Comparison of ENCODE assay signal across 1 cellular context in the genomic region with DNA sequence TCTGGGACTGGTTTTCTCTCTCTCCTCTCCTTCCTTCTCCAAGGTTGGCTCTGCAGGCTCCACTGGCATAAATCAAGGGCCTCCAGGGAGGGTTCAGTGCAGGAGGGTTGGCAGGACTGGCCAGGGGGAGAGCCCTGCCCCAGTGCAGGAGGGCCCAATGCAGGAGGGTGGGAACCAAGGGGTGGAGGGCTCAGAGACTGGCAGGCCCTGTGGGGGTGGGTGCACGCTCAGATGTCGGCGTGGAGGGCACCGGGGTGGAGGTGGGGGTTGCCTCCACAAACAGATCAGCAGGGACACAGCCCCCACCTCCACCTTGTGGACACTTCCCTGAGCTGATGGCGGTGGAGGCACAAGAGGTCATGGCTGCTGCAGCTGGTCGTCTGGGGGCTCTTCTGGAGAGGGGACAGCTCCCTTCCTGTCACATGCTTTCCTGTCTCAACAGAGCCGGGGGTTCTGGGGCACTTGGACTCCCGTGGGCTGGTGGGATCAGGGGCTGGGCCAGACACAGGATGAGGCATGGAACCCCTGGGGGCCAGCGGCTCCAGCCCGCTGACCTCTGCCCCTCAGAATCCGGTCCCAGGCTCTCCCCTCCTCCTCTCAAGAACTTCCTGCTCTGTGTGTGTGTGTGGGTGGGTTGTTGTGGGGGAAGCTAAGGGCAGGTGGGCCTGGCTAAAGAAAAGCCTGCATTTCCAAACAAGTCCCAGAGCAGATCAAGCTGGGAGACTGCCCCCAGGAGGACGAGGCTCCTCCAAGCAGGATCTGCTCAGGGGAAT.
TF ChIP-seq lines count a peak whose summit lies in the region.

No MANE protein-coding gene starts in this region.

TF ChIP-seq in HepG2, 621 proteins besides CTCF, POLR2A, EP300 and RAD21 (continued from another document and continues in another):
- TF ChIP-seq, protein P1, sequence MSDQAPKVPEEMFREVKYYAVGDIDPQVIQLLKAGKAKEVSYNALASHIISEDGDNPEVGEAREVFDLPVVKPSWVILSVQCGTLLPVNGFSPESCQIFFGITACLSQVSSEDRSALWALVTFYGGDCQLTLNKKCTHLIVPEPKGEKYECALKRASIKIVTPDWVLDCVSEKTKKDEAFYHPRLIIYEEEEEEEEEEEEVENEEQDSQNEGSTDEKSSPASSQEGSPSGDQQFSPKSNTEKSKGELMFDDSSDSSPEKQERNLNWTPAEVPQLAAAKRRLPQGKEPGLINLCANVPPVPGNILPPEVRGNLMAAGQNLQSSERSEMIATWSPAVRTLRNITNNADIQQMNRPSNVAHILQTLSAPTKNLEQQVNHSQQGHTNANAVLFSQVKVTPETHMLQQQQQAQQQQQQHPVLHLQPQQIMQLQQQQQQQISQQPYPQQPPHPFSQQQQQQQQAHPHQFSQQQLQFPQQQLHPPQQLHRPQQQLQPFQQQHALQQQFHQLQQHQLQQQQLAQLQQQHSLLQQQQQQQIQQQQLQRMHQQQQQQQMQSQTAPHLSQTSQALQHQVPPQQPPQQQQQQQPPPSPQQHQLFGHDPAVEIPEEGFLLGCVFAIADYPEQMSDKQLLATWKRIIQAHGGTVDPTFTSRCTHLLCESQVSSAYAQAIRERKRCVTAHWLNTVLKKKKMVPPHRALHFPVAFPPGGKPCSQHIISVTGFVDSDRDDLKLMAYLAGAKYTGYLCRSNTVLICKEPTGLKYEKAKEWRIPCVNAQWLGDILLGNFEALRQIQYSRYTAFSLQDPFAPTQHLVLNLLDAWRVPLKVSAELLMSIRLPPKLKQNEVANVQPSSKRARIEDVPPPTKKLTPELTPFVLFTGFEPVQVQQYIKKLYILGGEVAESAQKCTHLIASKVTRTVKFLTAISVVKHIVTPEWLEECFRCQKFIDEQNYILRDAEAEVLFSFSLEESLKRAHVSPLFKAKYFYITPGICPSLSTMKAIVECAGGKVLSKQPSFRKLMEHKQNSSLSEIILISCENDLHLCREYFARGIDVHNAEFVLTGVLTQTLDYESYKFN (CRISPR knock-in tag; conservative IDR thresholded peaks at IDR 0.05), result peak; percentile 85
- TF ChIP-seq ZNF12 (CRISPR knock-in tag; IDR thresholded peaks at IDR 0.05) (no peak), PHF21A (CRISPR knock-in tag; IDR thresholded peaks at IDR 0.05) (peak; percentile 95), REXO4 (CRISPR knock-in tag; IDR thresholded peaks at IDR 0.05; ENCODE audit: borderline replicate concordance) (no peak), ZNF589 (CRISPR knock-in tag; conservative IDR thresholded peaks at IDR 0.05) (no peak), ZNF205 (CRISPR knock-in tag; IDR thresholded peaks at IDR 0.05) (peak; percentile 64; the same call in 1 of the 2 replicates), ZNF501 (CRISPR knock-in tag; IDR thresholded peaks at IDR 0.05) (no peak; the same call in 1 of the 2 replicates), SNAI1 (CRISPR knock-in tag; IDR thresholded peaks at IDR 0.05; ENCODE audit: borderline replicate concordance) (no peak), HDAC2 (CRISPR knock-in tag; IDR thresholded peaks at IDR 0.05) (peak; percentile 88), FOXO1 (CRISPR knock-in tag; IDR thresholded peaks at IDR 0.05) (peak; percentile 77), ZFYVE20 (CRISPR knock-in tag; IDR thresholded peaks at IDR 0.05; ENCODE audit: borderline replicate concordance, low read depth) (no peak), THYN1 (CRISPR knock-in tag; IDR thresholded peaks at IDR 0.05; ENCODE audit: borderline replicate concordance, low read depth) (peak; percentile 46; the same call in 1 of the 2 replicates), ZMYM4 (CRISPR knock-in tag; IDR thresholded peaks at IDR 0.05) (no peak), ZNF775 (CRISPR knock-in tag; IDR thresholded peaks at IDR 0.05; ENCODE audit: borderline replicate concordance) (no peak), MTA3 (CRISPR knock-in tag; IDR thresholded peaks at IDR 0.05) (no peak), ZSCAN22 (CRISPR knock-in tag; IDR thresholded peaks at IDR 0.05) (no peak), ZFX (CRISPR knock-in tag; IDR thresholded peaks at IDR 0.05; ENCODE audit: low read depth) (peak; percentile 25), NKX3-1 (CRISPR knock-in tag; IDR thresholded peaks at IDR 0.05) (no peak), HNF4A (CRISPR knock-in tag; IDR thresholded peaks at IDR 0.05) (no peak; the same call in 1 of the 2 replicates)
- TF ChIP-seq, protein P2, sequence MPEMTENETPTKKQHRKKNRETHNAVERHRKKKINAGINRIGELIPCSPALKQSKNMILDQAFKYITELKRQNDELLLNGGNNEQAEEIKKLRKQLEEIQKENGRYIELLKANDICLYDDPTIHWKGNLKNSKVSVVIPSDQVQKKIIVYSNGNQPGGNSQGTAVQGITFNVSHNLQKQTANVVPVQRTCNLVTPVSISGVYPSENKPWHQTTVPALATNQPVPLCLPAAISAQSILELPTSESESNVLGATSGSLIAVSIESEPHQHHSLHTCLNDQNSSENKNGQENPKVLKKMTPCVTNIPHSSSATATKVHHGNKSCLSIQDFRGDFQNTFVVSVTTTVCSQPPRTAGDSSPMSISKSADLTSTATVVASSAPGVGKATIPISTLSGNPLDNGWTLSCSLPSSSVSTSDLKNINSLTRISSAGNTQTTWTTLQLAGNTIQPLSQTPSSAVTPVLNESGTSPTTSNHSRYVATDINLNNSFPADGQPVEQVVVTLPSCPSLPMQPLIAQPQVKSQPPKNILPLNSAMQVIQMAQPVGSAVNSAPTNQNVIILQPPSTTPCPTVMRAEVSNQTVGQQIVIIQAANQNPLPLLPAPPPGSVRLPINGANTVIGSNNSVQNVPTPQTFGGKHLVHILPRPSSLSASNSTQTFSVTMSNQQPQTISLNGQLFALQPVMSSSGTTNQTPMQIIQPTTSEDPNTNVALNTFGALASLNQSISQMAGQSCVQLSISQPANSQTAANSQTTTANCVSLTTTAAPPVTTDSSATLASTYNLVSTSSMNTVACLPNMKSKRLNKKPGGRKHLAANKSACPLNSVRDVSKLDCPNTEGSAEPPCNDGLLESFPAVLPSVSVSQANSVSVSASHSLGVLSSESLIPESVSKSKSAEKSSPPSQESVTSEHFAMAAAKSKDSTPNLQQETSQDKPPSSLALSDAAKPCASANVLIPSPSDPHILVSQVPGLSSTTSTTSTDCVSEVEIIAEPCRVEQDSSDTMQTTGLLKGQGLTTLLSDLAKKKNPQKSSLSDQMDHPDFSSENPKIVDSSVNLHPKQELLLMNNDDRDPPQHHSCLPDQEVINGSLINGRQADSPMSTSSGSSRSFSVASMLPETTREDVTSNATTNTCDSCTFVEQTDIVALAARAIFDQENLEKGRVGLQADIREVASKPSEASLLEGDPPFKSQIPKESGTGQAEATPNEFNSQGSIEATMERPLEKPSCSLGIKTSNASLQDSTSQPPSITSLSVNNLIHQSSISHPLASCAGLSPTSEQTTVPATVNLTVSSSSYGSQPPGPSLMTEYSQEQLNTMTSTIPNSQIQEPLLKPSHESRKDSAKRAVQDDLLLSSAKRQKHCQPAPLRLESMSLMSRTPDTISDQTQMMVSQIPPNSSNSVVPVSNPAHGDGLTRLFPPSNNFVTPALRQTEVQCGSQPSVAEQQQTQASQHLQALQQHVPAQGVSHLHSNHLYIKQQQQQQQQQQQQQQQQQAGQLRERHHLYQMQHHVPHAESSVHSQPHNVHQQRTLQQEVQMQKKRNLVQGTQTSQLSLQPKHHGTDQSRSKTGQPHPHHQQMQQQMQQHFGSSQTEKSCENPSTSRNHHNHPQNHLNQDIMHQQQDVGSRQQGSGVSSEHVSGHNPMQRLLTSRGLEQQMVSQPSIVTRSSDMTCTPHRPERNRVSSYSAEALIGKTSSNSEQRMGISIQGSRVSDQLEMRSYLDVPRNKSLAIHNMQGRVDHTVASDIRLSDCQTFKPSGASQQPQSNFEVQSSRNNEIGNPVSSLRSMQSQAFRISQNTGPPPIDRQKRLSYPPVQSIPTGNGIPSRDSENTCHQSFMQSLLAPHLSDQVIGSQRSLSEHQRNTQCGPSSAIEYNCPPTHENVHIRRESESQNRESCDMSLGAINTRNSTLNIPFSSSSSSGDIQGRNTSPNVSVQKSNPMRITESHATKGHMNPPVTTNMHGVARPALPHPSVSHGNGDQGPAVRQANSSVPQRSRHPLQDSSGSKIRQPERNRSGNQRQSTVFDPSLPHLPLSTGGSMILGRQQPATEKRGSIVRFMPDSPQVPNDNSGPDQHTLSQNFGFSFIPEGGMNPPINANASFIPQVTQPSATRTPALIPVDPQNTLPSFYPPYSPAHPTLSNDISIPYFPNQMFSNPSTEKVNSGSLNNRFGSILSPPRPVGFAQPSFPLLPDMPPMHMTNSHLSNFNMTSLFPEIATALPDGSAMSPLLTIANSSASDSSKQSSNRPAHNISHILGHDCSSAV (CRISPR knock-in tag; IDR thresholded peaks at IDR 0.05; ENCODE audit: borderline replicate concordance), result no peak
- TF ChIP-seq, protein P3, sequence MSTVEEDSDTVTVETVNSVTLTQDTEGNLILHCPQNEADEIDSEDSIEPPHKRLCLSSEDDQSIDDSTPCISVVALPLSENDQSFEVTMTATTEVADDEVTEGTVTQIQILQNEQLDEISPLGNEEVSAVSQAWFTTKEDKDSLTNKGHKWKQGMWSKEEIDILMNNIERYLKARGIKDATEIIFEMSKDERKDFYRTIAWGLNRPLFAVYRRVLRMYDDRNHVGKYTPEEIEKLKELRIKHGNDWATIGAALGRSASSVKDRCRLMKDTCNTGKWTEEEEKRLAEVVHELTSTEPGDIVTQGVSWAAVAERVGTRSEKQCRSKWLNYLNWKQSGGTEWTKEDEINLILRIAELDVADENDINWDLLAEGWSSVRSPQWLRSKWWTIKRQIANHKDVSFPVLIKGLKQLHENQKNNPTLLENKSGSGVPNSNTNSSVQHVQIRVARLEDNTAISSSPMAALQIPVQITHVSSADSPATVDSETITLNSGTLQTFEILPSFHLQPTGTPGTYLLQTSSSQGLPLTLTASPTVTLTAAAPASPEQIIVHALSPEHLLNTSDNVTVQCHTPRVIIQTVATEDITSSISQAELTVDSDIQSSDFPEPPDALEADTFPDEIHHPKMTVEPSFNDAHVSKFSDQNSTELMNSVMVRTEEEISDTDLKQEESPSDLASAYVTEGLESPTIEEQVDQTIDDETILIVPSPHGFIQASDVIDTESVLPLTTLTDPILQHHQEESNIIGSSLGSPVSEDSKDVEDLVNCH (CRISPR knock-in tag; IDR thresholded peaks at IDR 0.05), result no peak
- TF ChIP-seq, protein P4, sequence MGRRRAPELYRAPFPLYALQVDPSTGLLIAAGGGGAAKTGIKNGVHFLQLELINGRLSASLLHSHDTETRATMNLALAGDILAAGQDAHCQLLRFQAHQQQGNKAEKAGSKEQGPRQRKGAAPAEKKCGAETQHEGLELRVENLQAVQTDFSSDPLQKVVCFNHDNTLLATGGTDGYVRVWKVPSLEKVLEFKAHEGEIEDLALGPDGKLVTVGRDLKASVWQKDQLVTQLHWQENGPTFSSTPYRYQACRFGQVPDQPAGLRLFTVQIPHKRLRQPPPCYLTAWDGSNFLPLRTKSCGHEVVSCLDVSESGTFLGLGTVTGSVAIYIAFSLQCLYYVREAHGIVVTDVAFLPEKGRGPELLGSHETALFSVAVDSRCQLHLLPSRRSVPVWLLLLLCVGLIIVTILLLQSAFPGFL (CRISPR knock-in tag; IDR thresholded peaks at IDR 0.05), result no peak
- TF ChIP-seq, protein P5, sequence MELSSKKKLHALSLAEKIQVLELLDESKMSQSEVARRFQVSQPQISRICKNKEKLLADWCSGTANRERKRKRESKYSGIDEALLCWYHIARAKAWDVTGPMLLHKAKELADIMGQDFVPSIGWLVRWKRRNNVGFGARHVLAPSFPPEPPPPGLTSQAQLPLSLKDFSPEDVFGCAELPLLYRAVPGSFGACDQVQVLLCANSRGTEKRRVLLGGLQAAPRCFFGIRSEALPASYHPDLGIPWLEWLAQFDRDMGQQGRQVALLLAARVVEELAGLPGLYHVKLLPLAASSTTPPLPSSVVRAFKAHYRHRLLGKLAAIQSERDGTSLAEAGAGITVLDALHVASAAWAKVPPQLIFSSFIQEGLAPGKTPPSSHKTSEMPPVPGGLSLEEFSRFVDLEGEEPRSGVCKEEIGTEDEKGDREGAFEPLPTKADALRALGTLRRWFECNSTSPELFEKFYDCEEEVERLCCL (CRISPR knock-in tag; IDR thresholded peaks at IDR 0.05; ENCODE audit: borderline replicate concordance), result no peak
- TF ChIP-seq, protein P6, sequence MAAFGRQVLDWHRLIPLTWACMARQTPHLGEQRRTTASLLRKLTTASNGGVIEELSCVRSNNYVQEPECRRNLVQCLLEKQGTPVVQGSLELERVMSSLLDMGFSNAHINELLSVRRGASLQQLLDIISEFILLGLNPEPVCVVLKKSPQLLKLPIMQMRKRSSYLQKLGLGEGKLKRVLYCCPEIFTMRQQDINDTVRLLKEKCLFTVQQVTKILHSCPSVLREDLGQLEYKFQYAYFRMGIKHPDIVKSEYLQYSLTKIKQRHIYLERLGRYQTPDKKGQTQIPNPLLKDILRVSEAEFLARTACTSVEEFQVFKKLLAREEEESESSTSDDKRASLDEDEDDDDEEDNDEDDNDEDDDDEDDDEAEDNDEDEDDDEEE (CRISPR knock-in tag; IDR thresholded peaks at IDR 0.05), result 0 out of 2 replicates have a peak, but pooled peaks have one; percentile 38
- TF ChIP-seq, protein P7, sequence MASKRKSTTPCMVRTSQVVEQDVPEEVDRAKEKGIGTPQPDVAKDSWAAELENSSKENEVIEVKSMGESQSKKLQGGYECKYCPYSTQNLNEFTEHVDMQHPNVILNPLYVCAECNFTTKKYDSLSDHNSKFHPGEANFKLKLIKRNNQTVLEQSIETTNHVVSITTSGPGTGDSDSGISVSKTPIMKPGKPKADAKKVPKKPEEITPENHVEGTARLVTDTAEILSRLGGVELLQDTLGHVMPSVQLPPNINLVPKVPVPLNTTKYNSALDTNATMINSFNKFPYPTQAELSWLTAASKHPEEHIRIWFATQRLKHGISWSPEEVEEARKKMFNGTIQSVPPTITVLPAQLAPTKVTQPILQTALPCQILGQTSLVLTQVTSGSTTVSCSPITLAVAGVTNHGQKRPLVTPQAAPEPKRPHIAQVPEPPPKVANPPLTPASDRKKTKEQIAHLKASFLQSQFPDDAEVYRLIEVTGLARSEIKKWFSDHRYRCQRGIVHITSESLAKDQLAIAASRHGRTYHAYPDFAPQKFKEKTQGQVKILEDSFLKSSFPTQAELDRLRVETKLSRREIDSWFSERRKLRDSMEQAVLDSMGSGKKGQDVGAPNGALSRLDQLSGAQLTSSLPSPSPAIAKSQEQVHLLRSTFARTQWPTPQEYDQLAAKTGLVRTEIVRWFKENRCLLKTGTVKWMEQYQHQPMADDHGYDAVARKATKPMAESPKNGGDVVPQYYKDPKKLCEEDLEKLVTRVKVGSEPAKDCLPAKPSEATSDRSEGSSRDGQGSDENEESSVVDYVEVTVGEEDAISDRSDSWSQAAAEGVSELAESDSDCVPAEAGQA (IDR thresholded peaks at IDR 0.05; ENCODE audit: low read depth), result no peak
- TF ChIP-seq, protein P7 (CRISPR knock-in tag; IDR thresholded peaks at IDR 0.05; ENCODE audit: borderline replicate concordance), result no peak
